9 cellular contexts compared by ENCODE assay signal in the genomic region with DNA sequence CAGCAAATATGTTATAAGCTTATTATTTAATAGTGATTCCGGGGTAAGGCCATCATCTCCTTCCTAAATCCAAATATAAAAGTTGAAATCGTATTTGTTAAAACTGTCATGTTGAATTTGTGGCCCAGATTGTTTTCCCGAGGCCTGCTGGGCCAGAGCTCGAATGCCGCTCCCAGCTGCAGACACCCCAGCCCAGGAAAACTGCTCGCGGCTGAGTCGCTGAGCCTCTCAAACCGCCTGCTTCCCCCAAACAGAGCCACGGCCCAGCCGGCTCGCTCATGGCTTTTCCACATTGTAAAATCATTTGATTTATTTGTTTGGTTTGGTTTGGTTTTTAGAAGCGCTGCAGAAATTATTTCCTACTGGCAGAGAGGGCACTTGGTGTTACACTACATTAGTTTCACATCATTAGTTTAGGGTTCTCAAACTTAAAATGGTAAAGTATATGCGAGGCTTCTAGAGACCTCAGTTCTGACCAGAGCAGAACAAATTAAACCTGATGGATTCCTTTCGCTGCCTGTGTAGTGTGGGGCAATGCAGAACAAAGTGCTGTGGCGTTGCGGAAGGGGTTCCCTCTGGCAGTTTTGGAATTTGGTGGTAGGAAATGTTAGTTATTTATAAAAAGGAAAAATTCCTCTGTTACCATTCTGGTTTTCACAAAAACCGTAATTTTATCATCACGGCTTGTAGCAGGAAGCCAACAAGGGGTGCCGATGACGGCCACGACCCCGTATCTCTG.
DNase-seq lines count a peak whose midpoint lies in the region; ATAC-seq and TF ChIP-seq lines count a peak whose summit lies in the region.
"Had no signal": no experiment of that assay in that cellular context is flagged by ENCODE, and none has a peak within 500 bp of the region (broad histone marks: within the 10 kb centered on the region; RNA-seq: fewer than 3 reads in every experiment).

No MANE protein-coding gene starts in this region.

- intact Hi-C loops in left ventricle myocardium inferior (cut with micrococcal nuclease) = no loop called here
- intact Hi-C loops in cardiac septum (cut with DNase I) = loop anchor here (5.0 to 10.0 kb wide), 4 partner anchors 136 to 276 kb away; no protein-coding TSS in a partner anchor
- intact Hi-C loops in ascending aorta (cut with DNase I) = loop anchor here (1.0 to 5.0 kb wide), 4 partner anchors 57 to 156 kb away; a partner anchor contains a TSS
- intact Hi-C loops in vagina (cut with DNase I) = no loop called here

- H3K27ac ChIP-seq in left ventricle myocardium inferior (replicated peaks) = no peak overlapping the region
- no peak overlapping the region for H3K27ac ChIP-seq in ascending aorta
- H3K27ac ChIP-seq in vagina = peak overlapping the region; percentile 61

- H3K9me3 ChIP-seq in left ventricle myocardium inferior (replicated peaks) = no peaks in the 10 kb centered on the region
- H3K9me3 ChIP-seq in ascending aorta = no peaks in the 10 kb centered on the region
- no peaks in the 10 kb centered on the region for H3K9me3 ChIP-seq in vagina

- TF ChIP-seq POLR2A in vagina (IDR thresholded peaks at IDR 0.05) = no peak

- TF ChIP-seq CTCF in left ventricle myocardium inferior (IDR thresholded peaks at IDR 0.05; ENCODE audit: borderline replicate concordance) = no peak
- no peak for TF ChIP-seq CTCF in ascending aorta (IDR thresholded peaks at IDR 0.05)
- no peak for TF ChIP-seq CTCF in vagina (IDR thresholded peaks at IDR 0.05)

- H3K27me3 ChIP-seq in left ventricle myocardium inferior (ENCODE audit: low read depth) (peaks cover 80% of the 10 kb centered on the region), ascending aorta (no peaks in the 10 kb centered on the region), vagina (no peaks in the 10 kb centered on the region)

- in situ Hi-C loops in ACHN (cut with HindIII; ENCODE audit: low pct_ligation_motif_present, low pct_unique_long_range_greater_than_20kb, low sequenced_read_pairs) = no loop called here

- no peaks in the 10 kb centered on the region for H3K36me3 Mint-ChIP-seq in memory B cell

- DNase-seq in left ventricle myocardium inferior = no peak
- DNase-seq in cardiac septum (ENCODE audit: low spot score) = no peak
- no peak for DNase-seq in ascending aorta (ENCODE audit: low spot score in 2 of 2)
- DNase-seq in memory B cell (ENCODE audit: low spot score in 2 of 2) = no peak
- DNase-seq in vagina (ENCODE audit: extremely low spot score in 2 of 2) = peak in 1 of 2 donors; percentile 54
- no peak for DNase-seq in ACHN
- DNase-seq: GF-D8 had no signal

- peak overlapping the region; percentile 71 for H3K4me3 Mint-ChIP-seq in memory B cell

- H3K27me3 Mint-ChIP-seq in memory B cell = peaks cover 11% of the 10 kb centered on the region

- ATAC-seq in memory B cell (ENCODE audit: low read depth) = no peak
- no peak for ATAC-seq in GM21528 (IDR thresholded peaks at IDR 0.05; ENCODE audit: low FRiP score, unreplicated experiment)
- ATAC-seq in HG02885 (IDR thresholded peaks at IDR 0.05; ENCODE audit: poor library complexity, unreplicated experiment) = no peak

- peaks cover 2% of the 10 kb centered on the region for H3K4me1 Mint-ChIP-seq in memory B cell

- no peaks in the 10 kb centered on the region for H3K36me3 ChIP-seq in left ventricle myocardium inferior
- no peaks in the 10 kb centered on the region for H3K36me3 ChIP-seq in ascending aorta
- H3K36me3 ChIP-seq in vagina = no peaks in the 10 kb centered on the region

- H3K4me3 ChIP-seq in left ventricle myocardium inferior (peak overlapping the region; percentile 61), ascending aorta (peak overlapping the region; percentile 66 to 71), vagina (peak overlapping the region; percentile 36 to 45)

- peaks cover 24% of the 10 kb centered on the region for H3K4me1 ChIP-seq in left ventricle myocardium inferior
- peaks cover 3 to 9% of the 10 kb centered on the region in 2 donors for H3K4me1 ChIP-seq in ascending aorta
- peaks cover 50% of the 10 kb centered on the region for H3K4me1 ChIP-seq in vagina

- no peaks in the 10 kb centered on the region for H3K9me3 Mint-ChIP-seq in memory B cell

- H3K27ac Mint-ChIP-seq in memory B cell = no peak overlapping the region

Comparison
In these comparisons a context has a peak if more than half of its experiments do, and no peak if none do; other contexts are left out.
1. intact Hi-C loops: an anchor here in cardiac septum (5.0 to 10.0 kb wide) and ascending aorta (1.0 to 5.0 kb wide); none called in left ventricle myocardium inferior and vagina.